8 cellular contexts compared by ENCODE assay signal in the genomic region with DNA sequence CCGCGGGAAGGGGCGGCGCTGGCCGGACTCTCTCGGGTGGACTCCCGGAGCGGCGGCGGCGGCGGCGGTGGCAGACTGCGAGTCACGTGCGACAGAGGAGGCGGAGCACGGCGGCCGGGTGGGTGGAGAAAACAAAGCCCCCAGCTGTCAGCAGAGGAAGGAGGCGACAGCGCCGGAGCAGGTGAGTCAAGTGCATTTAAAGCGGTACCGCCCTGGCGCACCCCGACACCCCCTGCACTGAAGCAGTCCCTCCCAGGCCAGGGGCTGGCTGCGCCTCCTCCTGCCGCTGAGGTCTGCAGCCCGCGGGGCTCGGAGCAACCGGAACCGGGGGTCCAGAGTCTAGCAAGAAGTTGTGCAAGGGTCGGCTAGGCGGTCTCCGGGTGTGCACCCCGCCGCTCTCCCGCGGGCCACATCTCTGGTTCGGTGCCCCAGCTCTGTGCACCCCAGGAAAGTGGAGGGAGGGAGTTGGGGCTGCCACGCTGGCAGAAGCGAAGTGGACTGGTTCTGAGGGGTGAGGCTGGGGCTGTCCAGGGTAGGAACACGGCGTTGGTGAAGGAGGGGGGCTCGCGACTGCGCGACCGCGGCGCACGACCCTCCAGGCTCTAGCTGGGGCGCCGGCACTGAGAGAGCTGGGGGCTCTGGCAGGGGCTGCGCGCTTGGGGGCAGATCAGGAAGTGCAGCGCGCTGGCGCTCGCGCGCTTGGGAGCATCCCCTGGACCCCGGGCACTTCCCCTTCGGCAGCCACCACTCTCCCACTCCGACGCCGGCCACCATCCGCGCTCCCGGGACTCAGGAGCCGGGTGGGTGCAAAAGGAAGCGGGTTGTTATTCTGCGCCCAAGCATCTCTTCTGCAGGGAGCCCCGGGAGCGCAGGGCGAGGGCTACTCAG.
DNase-seq lines count a peak whose midpoint lies in the region; TF ChIP-seq lines count a peak whose summit lies in the region.

No MANE protein-coding gene starts in this region.

- TF ChIP-seq POLR2A in transverse colon (IDR thresholded peaks at IDR 0.05), result peak; percentile 66

- H2BK5ac ChIP-seq in trophoblast cell (ENCODE audit: low read depth, low read length, poor library complexity), result no peak overlapping the region

- H3K27me3 Mint-ChIP-seq in activated naive CD4-positive, alpha-beta T cell treated with anti-CD3 and anti-CD28 coated beads, Interleukin-2, amount 50 U/mL, for 24 hours, result peaks cover 4% of the 10 kb centered on the region

- no peaks in the 10 kb centered on the region for H3K36me3 ChIP-seq in GM23248 (ENCODE audit: low read depth)
- H3K36me3 ChIP-seq in trophoblast cell (ENCODE audit: control insufficient read depth in 1 of 2, insufficient read depth in 2 of 2, low read length in 2 of 2), result no peaks in the 10 kb centered on the region
- H3K36me3 ChIP-seq in transverse colon, result no peaks in the 10 kb centered on the region

- peak overlapping the region; percentile 43 for H4K91ac ChIP-seq in trophoblast cell (ENCODE audit: low read depth, low read length)

- no peak overlapping the region for H2AK5ac ChIP-seq in trophoblast cell (ENCODE audit: low read length)

- H3K4me2 ChIP-seq in GM23248 (ENCODE audit: unreplicated experiment) (peak overlapping the region; percentile 97), trophoblast cell (ENCODE audit: low read length) (peak overlapping the region; percentile 100)

- no peaks in the 10 kb centered on the region for H3K9me2 ChIP-seq in GM23248 (ENCODE audit: insufficient read depth)

- H3K27ac Mint-ChIP-seq in activated naive CD4-positive, alpha-beta T cell treated with anti-CD3 and anti-CD28 coated beads, Interleukin-2, amount 50 U/mL, for 24 hours, result peak overlapping the region; percentile 5

- H2BK12ac ChIP-seq in trophoblast cell (ENCODE audit: low read length), result peak overlapping the region; percentile 85

- peak overlapping the region; percentile 77 for H2AFZ ChIP-seq in GM23248
- H2AFZ ChIP-seq in trophoblast cell (ENCODE audit: insufficient read depth, low read length, poor library complexity), result peak overlapping the region; percentile 88

- 2% methylated on average over 67 to 71 of the region's 78 CpGs for WGBS in GM23248 (ENCODE audit: low coverage in 1 of 2, low lambda C conversion rate in 2 of 2, missing lambda C conversion rate in 2 of 2), 2 experiments
- no CpG with 5 or more reads among the region's 78 CpGs for WGBS in trophoblast cell (ENCODE audit: extremely low coverage, insufficient coverage, insufficient read length)
- 2% methylated on average over 62 of the region's 78 CpGs; no CpG with 5 or more reads in 1 of the 2 donors for WGBS in transverse colon (ENCODE audit: low coverage in 1 of 2), 2 donors

- peak overlapping the region; percentile 22 for H3K9ac ChIP-seq in GM23248
- peak overlapping the region; percentile 37 for H3K9ac ChIP-seq in trophoblast cell (ENCODE audit: low read length)

- peak overlapping the region; percentile 90 for H3K4me3 Mint-ChIP-seq in activated naive CD4-positive, alpha-beta T cell treated with anti-CD3 and anti-CD28 coated beads, Interleukin-2, amount 50 U/mL, for 24 hours

- TF ChIP-seq CTCF in LNCaP clone FGC (IDR thresholded peaks at IDR 0.05; ENCODE audit: control insufficient read depth, extremely low read depth, insufficient read depth) (no peak), transverse colon (IDR thresholded peaks at IDR 0.05) (no peak)

- in situ Hi-C loops in GM23248 (cut with MboI) (no loop called here), transverse colon (cut with MboI; ENCODE audit: low pct_ligation_motif_present in 1 of 4, low pct_unique_long_range_greater_than_20kb in 1 of 4, low sequenced_read_pairs in 3 of 4) (no loop called here)

- peak overlapping the region; percentile 18 for H3K14ac ChIP-seq in trophoblast cell (ENCODE audit: low read length)

- DNase-seq in DMS153 (lab: John Stamatoyannopoulos, UW) (peak; percentile 55), GM23248 (peak; percentile 58), LNCaP clone FGC (ENCODE audit: low read depth) (no peak), SK-N-DZ (ENCODE audit: low spot score) (peak; percentile 57), cardiac septum (ENCODE audit: low spot score) (peak; percentile 92), trophoblast cell (peak; percentile 38 to 74), transverse colon (peak; percentile 93)

- H3K4ac ChIP-seq in trophoblast cell (ENCODE audit: low read depth, low read length), result no peak overlapping the region

- H3K79me2 ChIP-seq in GM23248 (ENCODE audit: insufficient read depth) (no peaks in the 10 kb centered on the region), trophoblast cell (ENCODE audit: control insufficient read depth, insufficient read depth, low read length, poor library complexity) (no peaks in the 10 kb centered on the region)

- H3K36me3 Mint-ChIP-seq in activated naive CD4-positive, alpha-beta T cell treated with anti-CD3 and anti-CD28 coated beads, Interleukin-2, amount 50 U/mL, for 24 hours, result no peaks in the 10 kb centered on the region

- H3K9me3 ChIP-seq in GM23248 (ENCODE audit: low read depth) (no peaks in the 10 kb centered on the region), trophoblast cell (ENCODE audit: insufficient read depth, low read depth, low read length) (no peaks in the 10 kb centered on the region), transverse colon (no peaks in the 10 kb centered on the region)

- H2BK120ac ChIP-seq in trophoblast cell (ENCODE audit: insufficient read depth, low read length, poor library complexity), result peak overlapping the region; percentile 44

- peaks cover 35% of the 10 kb centered on the region for H3K4me1 Mint-ChIP-seq in activated naive CD4-positive, alpha-beta T cell treated with anti-CD3 and anti-CD28 coated beads, Interleukin-2, amount 50 U/mL, for 24 hours

- H3K4me1 ChIP-seq in GM23248 (ENCODE audit: insufficient read depth) (peaks cover 10% of the 10 kb centered on the region), trophoblast cell (ENCODE audit: control insufficient read depth in 1 of 2, insufficient read depth in 2 of 2, low read length in 2 of 2) (peaks cover 3 to 9% of the 10 kb centered on the region in 2 experiments), transverse colon (peaks cover 0 to 23% (median 7%) of the 10 kb centered on the region in 4 donors)

- H3K9me3 Mint-ChIP-seq in activated naive CD4-positive, alpha-beta T cell treated with anti-CD3 and anti-CD28 coated beads, Interleukin-2, amount 50 U/mL, for 24 hours, result no peaks in the 10 kb centered on the region

- no peak overlapping the region for H4K12ac ChIP-seq in trophoblast cell (ENCODE audit: low read depth, low read length)

- H3K4me3 ChIP-seq in GM23248, result peak overlapping the region; percentile 72
- H3K4me3 ChIP-seq in LNCaP clone FGC (ENCODE audit: low read depth, low read length), result peak overlapping the region; percentile 62
- peak overlapping the region; percentile 77 for H3K4me3 ChIP-seq in trophoblast cell (ENCODE audit: low read depth, low read length)
- peak overlapping the region; percentile 71 to 92 (median 84) for H3K4me3 ChIP-seq in transverse colon

- H3K27me3 ChIP-seq in GM23248 (replicated peaks; ENCODE audit: insufficient read depth) (peaks cover 49% of the 10 kb centered on the region), trophoblast cell (ENCODE audit: insufficient read depth, low read length) (peaks cover 15% of the 10 kb centered on the region), transverse colon (no peaks in the 10 kb centered on the region)

- peak overlapping the region; percentile 79 for H3K18ac ChIP-seq in trophoblast cell (ENCODE audit: low read length)

- H3K27ac ChIP-seq in GM23248 (no peak overlapping the region), trophoblast cell (ENCODE audit: low read depth, low read length) (no peak overlapping the region), transverse colon (peak overlapping the region; percentile 82 to 92 (median 87))

- H4K8ac ChIP-seq in trophoblast cell (ENCODE audit: low read depth, low read length), result peak overlapping the region; percentile 58

- H3F3A ChIP-seq in GM23248 (ENCODE audit: insufficient read depth), result peaks cover 12% of the 10 kb centered on the region; the same call in 1 of the 2 replicates

- no peak overlapping the region for H3K23ac ChIP-seq in trophoblast cell (ENCODE audit: low read length)

- intact Hi-C loops in cardiac septum (cut with DNase I) (loop anchor here (5.0 kb wide), 2 partner anchors 65 to 95 kb away; a partner anchor contains a TSS), transverse colon (cut with DNase I; ENCODE audit: low total_unique reads) (no loop called here)

- no peak for TF ChIP-seq EP300 in transverse colon (IDR thresholded peaks at IDR 0.05; ENCODE audit: low read depth)

- H4K20me1 ChIP-seq in GM23248 (ENCODE audit: insufficient read depth), result no peaks in the 10 kb centered on the region

- H3K79me1 ChIP-seq in trophoblast cell (ENCODE audit: low read length), result peaks cover 6% of the 10 kb centered on the region

Comparison
In these comparisons a context has a peak if more than half of its experiments do, and no peak if none do; other contexts are left out.
1. H3K27ac ChIP-seq: peak in transverse colon (4 of 4); none in GM23248 (single experiment) and trophoblast cell (single experiment).
2. Peak in every context shown above with its lines, with median percentiles within 50 percentile points of each other: H3K4me3 ChIP-seq.